ENCODE assay signal across 10 cellular contexts in the genomic region with DNA sequence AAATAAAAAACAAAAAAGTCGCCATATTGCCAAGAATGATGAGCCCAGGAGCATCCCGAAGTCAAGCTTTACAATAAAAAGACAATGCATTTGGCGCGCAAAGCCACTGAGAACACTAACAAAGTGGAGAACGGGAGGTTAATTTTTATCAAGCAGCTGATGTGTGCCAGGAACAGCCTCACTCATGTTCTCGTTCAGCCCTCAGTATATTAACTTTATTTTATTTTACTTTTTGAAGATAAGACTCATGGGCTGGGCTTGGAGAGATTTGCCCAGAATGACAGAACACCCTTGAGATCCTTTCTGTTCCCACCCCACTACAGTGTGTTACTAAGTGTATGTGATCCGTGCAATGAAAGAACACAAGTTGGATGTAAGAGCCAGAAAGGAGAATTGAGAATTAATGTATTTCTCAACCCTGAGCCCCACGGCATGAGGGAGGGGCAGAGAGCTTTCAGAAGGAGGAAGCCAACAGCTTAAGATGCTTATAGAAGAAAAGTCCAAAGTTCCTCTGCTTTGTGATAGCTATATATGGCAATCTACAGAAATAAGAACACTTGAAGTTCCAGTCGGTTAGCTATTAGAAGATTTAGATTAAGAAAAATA. TPM values are rescaled to one million over a fixed set of nuclear protein-coding genes. Genes with fewer than 3 reads are reported as not detected.
A peak's percentile ranks its signal among the peaks of the same experiment; 100 is the strongest.
DNase-seq lines count a peak whose midpoint lies in the region; ATAC-seq, FAIRE-seq and TF ChIP-seq lines count a peak whose summit lies in the region.
"Had no signal": no experiment of that assay in that cellular context is flagged by ENCODE, and none has a peak within 500 bp of the region (broad histone marks: within the 10 kb centered on the region; RNA-seq: fewer than 3 reads in every experiment).

No MANE protein-coding gene starts in this region.

- H3K4me3 ChIP-seq in fibroblast of pulmonary artery (replicated peaks; ENCODE audit: low read depth, low read length) (no peak overlapping the region), Karpas-422 (ENCODE audit: low read length) (no peak overlapping the region), SK-N-SH (ENCODE audit: low read depth in 2 of 2, low read length in 1 of 2) (no peak overlapping the region)
- H3K4me3 ChIP-seq: thoracic aorta had no signal

- peaks cover 17% of the 10 kb centered on the region for H3K36me3 ChIP-seq in Karpas-422 (ENCODE audit: insufficient read depth, low read length)
- H3K36me3 ChIP-seq in SK-N-SH (replicated peaks in 1 of 2; ENCODE audit: control insufficient read depth in 1 of 2, insufficient read depth in 2 of 2, low read length in 1 of 2): peaks cover 10 to 38% of the 10 kb centered on the region in 2 experiments
- H3K36me3 ChIP-seq: thoracic aorta had no signal

- H2AFZ ChIP-seq in Karpas-422 (ENCODE audit: low read length) (no peak overlapping the region), SK-N-SH (ENCODE audit: low read depth) (no peak overlapping the region)

- no peak for TF ChIP-seq CTCF in fibroblast of pulmonary artery (IDR thresholded peaks at IDR 0.05; ENCODE audit: low read length, missing control alignments)
- no peak for TF ChIP-seq CTCF in SK-N-SH (IDR thresholded peaks at IDR 0.05)

- no peak for TF ChIP-seq RAD21 in SK-N-SH (IDR thresholded peaks at IDR 0.05; ENCODE audit: low read length)

- H3K27me3 ChIP-seq in Karpas-422 (ENCODE audit: low read length) (no peaks in the 10 kb centered on the region), SK-N-SH (ENCODE audit: insufficient read depth) (no peaks in the 10 kb centered on the region)

- no peaks in the 10 kb centered on the region for H3K9me2 ChIP-seq in Karpas-422 (replicated peaks; ENCODE audit: insufficient read depth, low read length)
- no peaks in the 10 kb centered on the region for H3K9me2 ChIP-seq in SK-N-SH

- POLR2A ChIA-PET in SK-N-SH (lab: Yijun Ruan, JAX): no interaction called here

- TF ChIP-seq EP300 in SK-N-SH (IDR thresholded peaks at IDR 0.05; ENCODE audit: borderline replicate concordance in 1 of 2, low read depth in 1 of 2, low read length in 1 of 2): no peak

- peaks cover 17% of the 10 kb centered on the region for H3F3A ChIP-seq in SK-N-SH (replicated peaks; ENCODE audit: insufficient read depth)

- H3K9me3 ChIP-seq in Karpas-422 (ENCODE audit: low read length) (no peaks in the 10 kb centered on the region), SK-N-SH (peaks cover 5% of the 10 kb centered on the region; the same call in 1 of the 2 replicates)
- H3K9me3 ChIP-seq: thoracic aorta had no signal

- 80% methylated on average over 9 of the region's 9 CpGs for WGBS in SK-N-SH (ENCODE audit: low lambda C conversion rate)

- H3K4me2 ChIP-seq in Karpas-422 (ENCODE audit: low read depth, low read length, poor library complexity, severe bottlenecking) (no peak overlapping the region), SK-N-SH (no peak overlapping the region)

- H3K9ac ChIP-seq in Karpas-422 (ENCODE audit: low read length) (no peak overlapping the region), SK-N-SH (no peak overlapping the region)

- H3K27ac ChIP-seq in Karpas-422 (ENCODE audit: low read length) (no peak overlapping the region), SK-N-SH (ENCODE audit: low read depth in 2 of 2, low read length in 1 of 2) (no peak overlapping the region)
- H3K27ac ChIP-seq: thoracic aorta had no signal

- peak; percentile 44 for FAIRE-seq in GM18507 (lab: Jason Lieb, UNC)

- DNase-seq in GM18507 (ENCODE audit: extremely low spot score, insufficient read length, low read depth) (no peak), NOMO-1 treated with dmso at 0.1 percent for 144 hours (lab: John Stamatoyannopoulos, UW; ENCODE audit: unreplicated experiment) (peak; percentile 90), fibroblast of pulmonary artery (ENCODE audit: low read depth) (peak; percentile 41), putamen (ENCODE audit: low spot score) (peak; percentile 20), Karpas-422 (no peak), SK-N-SH (no peak)
- DNase-seq: activated CD4-positive, alpha-beta T cell treated with anti-CD3 and anti-CD28 coated beads for 48 hours; activated naive CD4-positive, alpha-beta T cell treated with anti-CD3 and anti-CD28 coated beads, Interleukin-2, amount 10 ng/mL, durations not matched to agents 7 days and 5 days had no signal

- H4K20me1 ChIP-seq in Karpas-422 (ENCODE audit: insufficient read depth, low read depth, low read length) (peaks cover 18% of the 10 kb centered on the region), SK-N-SH (ENCODE audit: insufficient read depth) (no peaks in the 10 kb centered on the region)

- CTCF ChIA-PET in SK-N-SH (lab: Yijun Ruan, JAX): interaction anchor here (1.0 to 1.3 kb wide), 4 partner anchors 13 to 169 kb away, joined by 3 read pairs; no protein-coding TSS in a partner anchor

- H3K79me2 ChIP-seq in Karpas-422 (ENCODE audit: low read length) (peaks cover 49% of the 10 kb centered on the region), SK-N-SH (ENCODE audit: insufficient read depth) (peaks cover 52% of the 10 kb centered on the region)

- H3K4me1 ChIP-seq in Karpas-422 (ENCODE audit: low read length) (no peaks in the 10 kb centered on the region), SK-N-SH (ENCODE audit: control insufficient read depth in 1 of 2, insufficient read depth in 2 of 2, low read depth in 1 of 2, low read length in 1 of 2) (no peaks in the 10 kb centered on the region)

- ATAC-seq in GM18511 (IDR thresholded peaks at IDR 0.05; ENCODE audit: unreplicated experiment): no peak

TF ChIP-seq in SK-N-SH, 30 proteins besides CTCF, POLR2A, EP300 and RAD21:
- TF ChIP-seq, protein P1, sequence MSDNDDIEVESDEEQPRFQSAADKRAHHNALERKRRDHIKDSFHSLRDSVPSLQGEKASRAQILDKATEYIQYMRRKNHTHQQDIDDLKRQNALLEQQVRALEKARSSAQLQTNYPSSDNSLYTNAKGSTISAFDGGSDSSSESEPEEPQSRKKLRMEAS (IDR thresholded peaks at IDR 0.05; ENCODE audit: low read depth): no peak
- TF ChIP-seq CHD2 (IDR thresholded peaks at IDR 0.05; ENCODE audit: low read length, partially characterized antibody) (no peak), FOSL2 (IDR thresholded peaks at IDR 0.05; ENCODE audit: borderline replicate concordance, low read depth) (no peak), MXI1 (IDR thresholded peaks at IDR 0.05; ENCODE audit: low read depth, low read length) (no peak), NFIC (IDR thresholded peaks at IDR 0.05; ENCODE audit: borderline replicate concordance) (no peak), JUND (IDR thresholded peaks at IDR 0.05) (no peak), GABPA (IDR thresholded peaks at IDR 0.05; ENCODE audit: low read depth) (no peak), TAF1 (IDR thresholded peaks at IDR 0.05; ENCODE audit: borderline replicate concordance, low read depth, low read length) (no peak)
- TF ChIP-seq, protein P2, sequence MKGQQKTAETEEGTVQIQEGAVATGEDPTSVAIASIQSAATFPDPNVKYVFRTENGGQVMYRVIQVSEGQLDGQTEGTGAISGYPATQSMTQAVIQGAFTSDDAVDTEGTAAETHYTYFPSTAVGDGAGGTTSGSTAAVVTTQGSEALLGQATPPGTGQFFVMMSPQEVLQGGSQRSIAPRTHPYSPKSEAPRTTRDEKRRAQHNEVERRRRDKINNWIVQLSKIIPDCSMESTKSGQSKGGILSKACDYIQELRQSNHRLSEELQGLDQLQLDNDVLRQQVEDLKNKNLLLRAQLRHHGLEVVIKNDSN (IDR thresholded peaks at IDR 0.05; ENCODE audit: borderline replicate concordance, low read depth): no peak
- TF ChIP-seq, protein P3, sequence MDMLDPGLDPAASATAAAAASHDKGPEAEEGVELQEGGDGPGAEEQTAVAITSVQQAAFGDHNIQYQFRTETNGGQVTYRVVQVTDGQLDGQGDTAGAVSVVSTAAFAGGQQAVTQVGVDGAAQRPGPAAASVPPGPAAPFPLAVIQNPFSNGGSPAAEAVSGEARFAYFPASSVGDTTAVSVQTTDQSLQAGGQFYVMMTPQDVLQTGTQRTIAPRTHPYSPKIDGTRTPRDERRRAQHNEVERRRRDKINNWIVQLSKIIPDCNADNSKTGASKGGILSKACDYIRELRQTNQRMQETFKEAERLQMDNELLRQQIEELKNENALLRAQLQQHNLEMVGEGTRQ (IDR thresholded peaks at IDR 0.05; ENCODE audit: borderline replicate concordance, low read depth, low read length): no peak
- TF ChIP-seq, protein P4, sequence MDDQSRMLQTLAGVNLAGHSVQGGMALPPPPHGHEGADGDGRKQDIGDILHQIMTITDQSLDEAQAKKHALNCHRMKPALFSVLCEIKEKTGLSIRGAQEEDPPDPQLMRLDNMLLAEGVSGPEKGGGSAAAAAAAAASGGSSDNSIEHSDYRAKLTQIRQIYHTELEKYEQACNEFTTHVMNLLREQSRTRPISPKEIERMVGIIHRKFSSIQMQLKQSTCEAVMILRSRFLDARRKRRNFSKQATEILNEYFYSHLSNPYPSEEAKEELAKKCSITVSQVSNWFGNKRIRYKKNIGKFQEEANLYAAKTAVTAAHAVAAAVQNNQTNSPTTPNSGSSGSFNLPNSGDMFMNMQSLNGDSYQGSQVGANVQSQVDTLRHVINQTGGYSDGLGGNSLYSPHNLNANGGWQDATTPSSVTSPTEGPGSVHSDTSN (IDR thresholded peaks at IDR 0.05): no peak

RNA-seq across cellular contexts. Expression of a gene that starts 48.4 kb away (rescaled TPM):
- total RNA-seq in Karpas-422 (2014; rRNA removed; shearing (Covaris generic); ENCODE audit: low replicate concordance): 162 and 215 TPM in 2 replicates
- polyA plus RNA-seq in SK-N-SH (2012; rRNA removed): 59.5 and 91.6 TPM in 2 replicates
- polyA plus RNA-seq in SK-N-SH (2012; cell fraction: cytosol; rRNA removed): 99.1 and 101 TPM in 2 replicates
- 72.6 and 94.3 TPM in 2 replicates for polyA plus RNA-seq in SK-N-SH (2012; cell fraction: nucleus; rRNA removed)

Comparison
In these comparisons a context has a peak if more than half of its experiments do, and no peak if none do; other contexts are left out.
1. DNase-seq: peak in NOMO-1 treated with dmso at 0.1 percent for 144 hours (single experiment), fibroblast of pulmonary artery (single experiment) and putamen (single experiment); none in GM18507 (single experiment), Karpas-422 (single experiment) and SK-N-SH (single experiment).